In the genomic region with DNA sequence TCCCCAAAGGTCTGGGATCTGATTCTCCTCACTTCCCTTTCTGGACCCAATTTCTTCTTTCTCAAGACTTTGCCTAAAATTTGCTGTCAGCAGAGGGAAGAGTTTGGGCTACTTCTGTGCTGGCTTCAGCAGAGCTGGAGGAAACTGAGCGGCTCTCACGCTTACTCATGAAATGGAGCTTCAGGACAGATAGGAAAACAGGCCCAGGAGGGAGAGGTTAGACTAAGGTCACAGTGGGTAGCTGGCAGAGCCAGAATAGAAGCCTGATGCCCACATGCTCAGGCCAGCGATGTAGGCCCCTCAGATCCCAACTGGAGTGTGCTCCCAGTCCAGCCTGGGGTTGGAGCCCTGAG, we compare ENCODE assay signal across 1 cellular context.
TF ChIP-seq lines count a peak whose summit lies in the region.

No MANE protein-coding gene starts in this region.

TF ChIP-seq in liver, 16 proteins besides CTCF, POLR2A, EP300 and RAD21 (continued from another document):
- TF ChIP-seq GABPA (IDR thresholded peaks at IDR 0.05 in 1 of 2, conservative IDR thresholded peaks at IDR 0.05 in 1 of 2) (no peak), TAF1 (conservative IDR thresholded peaks at IDR 0.05) (no peak), EGR1 (IDR thresholded peaks at IDR 0.05; ENCODE audit: low read depth in 2 of 2) (no peak)
- TF ChIP-seq, protein P1, sequence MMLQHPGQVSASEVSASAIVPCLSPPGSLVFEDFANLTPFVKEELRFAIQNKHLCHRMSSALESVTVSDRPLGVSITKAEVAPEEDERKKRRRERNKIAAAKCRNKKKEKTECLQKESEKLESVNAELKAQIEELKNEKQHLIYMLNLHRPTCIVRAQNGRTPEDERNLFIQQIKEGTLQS (IDR thresholded peaks at IDR 0.05), result no peak
TF ChIP-seq in liver: peak in this region for 0.
